ENCODE assay signal across 8 cellular contexts in the genomic region with DNA sequence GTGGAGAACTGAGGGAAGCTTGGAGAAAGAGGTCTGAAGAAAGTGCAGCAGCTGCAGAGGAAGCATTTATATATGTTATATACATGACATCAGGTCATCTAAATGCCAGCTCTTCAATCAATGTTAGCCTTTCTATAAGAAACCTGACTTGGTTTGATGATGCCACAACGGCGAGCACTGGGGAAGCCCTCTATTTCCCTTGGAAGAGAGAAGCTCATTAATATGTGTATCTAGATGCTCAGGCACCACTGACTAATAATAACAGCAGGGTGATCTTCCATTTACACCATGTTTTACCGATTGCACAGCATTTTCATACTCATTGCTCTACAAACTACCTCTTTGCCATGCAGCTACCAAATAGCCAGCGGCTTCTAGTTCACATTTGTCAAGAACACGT. TPM values are rescaled to one million over a fixed set of nuclear protein-coding genes. Genes with fewer than 3 reads are reported as not detected.
A peak's percentile ranks its signal among the peaks of the same experiment; 100 is the strongest.
DNase-seq lines count a peak whose midpoint lies in the region; TF ChIP-seq lines count a peak whose summit lies in the region.

No MANE protein-coding gene starts in this region.

- BruUV-seq in mammary epithelial cell (replicated peaks; lab: Mats Ljungman, UMichigan), result no TSS peak

- dilution Hi-C loops in mammary epithelial cell (cut with HindIII; ENCODE audit: low sequenced_read_pairs), result no loop called here

- POLR2A ChIA-PET in AG04449 (lab: Yijun Ruan, JAX), result no interaction called here

- CTCF ChIA-PET in AG04449 (lab: Yijun Ruan, JAX), result interaction anchor here (0.7 to 4.4 kb wide), 8 partner anchors 11 to 182 kb away, joined by 3 to 21 read pairs (median 3); no protein-coding TSS in a partner anchor
- CTCF ChIA-PET in mammary epithelial cell (lab: Charles Lee; ENCODE audit: low non-redundant PET), result no interaction called here

- peak overlapping the region; percentile 86 for H2AFZ ChIP-seq in mammary epithelial cell (ENCODE audit: low read depth, low read length)

- peak overlapping the region; percentile 84 for H3K27ac ChIP-seq in mammary epithelial cell (ENCODE audit: insufficient read depth, low read depth, low read length)

- no peak for TF ChIP-seq CTCF in AG04449 (IDR thresholded peaks at IDR 0.05; ENCODE audit: insufficient read depth, low read length, missing control alignments)
- no peak for TF ChIP-seq CTCF in mammary epithelial cell (conservative IDR thresholded peaks at IDR 0.05 in 1 of 2, IDR thresholded peaks at IDR 0.05 in 1 of 2; ENCODE audit: extremely low read depth in 1 of 2, insufficient read depth in 1 of 2, low read depth in 1 of 2, low read length in 2 of 2)

- no peaks in the 10 kb centered on the region for H4K20me1 ChIP-seq in mammary epithelial cell (ENCODE audit: insufficient read depth, low read length)

- no peaks in the 10 kb centered on the region for H3K27me3 ChIP-seq in mammary epithelial cell (ENCODE audit: insufficient read depth, low read length)
- H3K27me3 ChIP-seq in mucosa of stomach (ENCODE audit: control insufficient read depth, insufficient read depth, low read length), result no peaks in the 10 kb centered on the region

- peak overlapping the region; percentile 68 for H3K4me3 ChIP-seq in AG04449 (ENCODE audit: low read depth, low read length)
- peak overlapping the region; percentile 93 for H3K4me3 ChIP-seq in Jurkat, Clone E6-1 (ENCODE audit: low read length)
- H3K4me3 ChIP-seq in mammary epithelial cell (replicated peaks in 1 of 3; ENCODE audit: insufficient read depth in 1 of 3, low read depth in 2 of 3, low read length in 3 of 3), result peak overlapping the region; percentile 64 to 74 (median 69)
- H3K4me3 ChIP-seq in mucosa of stomach (ENCODE audit: low read length), result peak overlapping the region; percentile 59

- H3K4me1 ChIP-seq in mammary epithelial cell (ENCODE audit: insufficient read depth, low read length), result peaks cover 27% of the 10 kb centered on the region
- peaks cover 8% of the 10 kb centered on the region for H3K4me1 ChIP-seq in mucosa of stomach (ENCODE audit: control insufficient read depth, insufficient read depth, low read length)

- DNase-seq in AG04449 (ENCODE audit: low read depth, low spot score), result no peak
- DNase-seq in Jurkat, Clone E6-1 (ENCODE audit: low read depth, low spot score), result no peak
- no peak for DNase-seq in mammary epithelial cell
- no peak for DNase-seq in NK-92 (lab: John Stamatoyannopoulos, UW; ENCODE audit: unreplicated experiment)
- DNase-seq in epidermal melanocyte (ENCODE audit: insufficient read length, low spot score), result no peak
- no peak for DNase-seq in NCI-H187 (lab: John Stamatoyannopoulos, UW)
- DNase-seq in NOMO-1 (lab: John Stamatoyannopoulos, UW; ENCODE audit: unreplicated experiment in 2 of 2), result no peak

- peak overlapping the region; percentile 85 for H3K4me2 ChIP-seq in mammary epithelial cell (ENCODE audit: insufficient read depth, low read depth, low read length)

- in situ Hi-C loops in mammary epithelial cell (cut with MboI; ENCODE audit: low sequenced_read_pairs in 2 of 2), result no loop called here

- intact Hi-C loops in mammary epithelial cell (cut with micrococcal nuclease), result no loop called here

- WGBS in mammary epithelial cell (ENCODE audit: low coverage, missing lambda C conversion rate), result 9% methylated on average over 5 of the region's 5 CpGs

- H3K9ac ChIP-seq in mammary epithelial cell (ENCODE audit: insufficient read depth, low read length) (peak overlapping the region; percentile 85), mucosa of stomach (ENCODE audit: low read length) (peak overlapping the region; percentile 63)

- H3K36me3 ChIP-seq in mammary epithelial cell (ENCODE audit: insufficient read depth, low read length) (peaks cover 5% of the 10 kb centered on the region), mucosa of stomach (ENCODE audit: control insufficient read depth, insufficient read depth, low read length) (no peaks in the 10 kb centered on the region)

- H3K79me2 ChIP-seq in mammary epithelial cell (ENCODE audit: insufficient read depth, low read length), result peaks cover 28% of the 10 kb centered on the region

- H3K9me3 ChIP-seq in mammary epithelial cell (replicated peaks; ENCODE audit: insufficient read depth, low read length) (no peaks in the 10 kb centered on the region), mucosa of stomach (ENCODE audit: control insufficient read depth, low read length) (no peaks in the 10 kb centered on the region)

RNA-seq across cellular contexts. Expression of a gene that starts 0.8 kb away (rescaled TPM):
- polyA plus RNA-seq in Jurkat, Clone E6-1 (2012; ENCODE audit: insufficient read depth, insufficient read length), result 75.5 TPM
- total RNA-seq in mammary epithelial cell, result 10 to 100 TPM in 1 of 2 donors, 1 to 10 TPM in 1; 5.3 to 27.0 TPM
- 25.7 TPM for polyA plus RNA-seq in mammary epithelial cell
- 24.4 TPM for polyA minus RNA-seq in mammary epithelial cell

RNA-seq across cellular contexts. Expression of a gene that starts 6.4 kb away (rescaled TPM):
- polyA plus RNA-seq in Jurkat, Clone E6-1 (2012; ENCODE audit: insufficient read depth, insufficient read length), result not detected
- under 1 TPM; 0.17 to 0.89 TPM for total RNA-seq in mammary epithelial cell
- 0.94 TPM for polyA plus RNA-seq in mammary epithelial cell
- polyA minus RNA-seq in mammary epithelial cell, result not detected

RNA-seq across cellular contexts. Expression of a gene that starts 11.7 kb away (rescaled TPM):
- polyA plus RNA-seq in Jurkat, Clone E6-1 (2012; ENCODE audit: insufficient read depth, insufficient read length), result not detected
- 10 to 100 TPM; 11.9 to 15.8 TPM for total RNA-seq in mammary epithelial cell
- polyA plus RNA-seq in mammary epithelial cell, result 5.5 TPM
- polyA minus RNA-seq in mammary epithelial cell, result 20.7 TPM
